Comparison of ENCODE assay signal across 14 cellular contexts in the genomic region with DNA sequence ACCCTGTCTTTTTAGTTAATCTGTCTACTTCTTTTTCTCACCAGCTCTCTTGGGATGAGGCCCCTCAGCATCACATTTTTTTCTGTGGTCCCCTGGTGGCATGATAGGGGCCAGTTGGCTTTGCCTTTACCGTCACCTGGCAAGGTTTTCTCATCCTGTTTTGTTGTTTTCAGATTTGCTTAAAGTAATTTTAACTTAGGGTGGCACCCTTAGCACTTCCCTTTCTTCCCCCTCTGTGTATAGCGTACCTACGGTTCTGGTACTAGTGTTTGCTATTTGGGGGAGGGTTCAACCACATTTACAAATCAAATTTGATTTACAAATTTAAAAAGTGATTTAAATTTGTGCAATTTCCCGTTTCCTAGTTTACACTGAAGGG. TPM values are rescaled to one million over a fixed set of nuclear protein-coding genes. Genes with fewer than 3 reads are reported as not detected.
DNase-seq lines count a peak whose midpoint lies in the region; ATAC-seq and TF ChIP-seq lines count a peak whose summit lies in the region.
"Had no signal": no experiment of that assay in that cellular context is flagged by ENCODE, and none has a peak within 500 bp of the region (broad histone marks: within the 10 kb centered on the region; RNA-seq: fewer than 3 reads in every experiment).

No MANE protein-coding gene starts in this region.

- H3K27me3 Mint-ChIP-seq in CD8-positive, alpha-beta memory T cell, result no peaks in the 10 kb centered on the region
- H3K27me3 Mint-ChIP-seq in activated T-helper 17 cell treated with anti-CD3 and anti-CD28 coated beads, Interleukin-2, amount 50 U/mL, for 72 hours, result no peaks in the 10 kb centered on the region
- no peaks in the 10 kb centered on the region for H3K27me3 Mint-ChIP-seq in activated CD8-positive, alpha-beta T cell treated with anti-CD3 and anti-CD28 coated beads for 36 hours
- no peaks in the 10 kb centered on the region for H3K27me3 Mint-ChIP-seq in MCF 10A (ENCODE audit: insufficient read depth, unreplicated experiment)

- CTCF ChIA-PET in CD8-positive, alpha-beta memory T cell (lab: Charles Lee), result no interaction called here
- CTCF ChIA-PET in activated CD8-positive, alpha-beta T cell treated with anti-CD3 and anti-CD28 coated beads for 36 hours (lab: Charles Lee), result no interaction called here
- CTCF ChIA-PET in MCF 10A (lab: Yijun Ruan, JAX), result no interaction called here

- H3K4me3 ChIP-seq in CD8-positive, alpha-beta memory T cell (ENCODE audit: low read length), result no peak overlapping the region
- H3K4me3 ChIP-seq: colonic mucosa had no signal

- no peak overlapping the region for H3K27ac ChIP-seq in CD8-positive, alpha-beta memory T cell (ENCODE audit: low read depth, low read length)
- H3K27ac ChIP-seq: colonic mucosa had no signal

- peak; percentile 52 for ATAC-seq in GM18861 (IDR thresholded peaks at IDR 0.05; ENCODE audit: unreplicated experiment)
- ATAC-seq in HG02678 (IDR thresholded peaks at IDR 0.05; ENCODE audit: unreplicated experiment), result peak; percentile 52
- no peak for ATAC-seq in activated T-helper 17 cell treated with anti-CD3 and anti-CD28 coated beads, Interleukin-2, amount 50 U/mL, for 72 hours (replicated peaks)
- no peak for ATAC-seq in activated CD8-positive, alpha-beta T cell treated with anti-CD3 and anti-CD28 coated beads for 36 hours
- ATAC-seq in esophagus mucosa, result no peak
- ATAC-seq: HCT116, sciatic nerve had no signal

- no peak for DNase-seq in CD8-positive, alpha-beta memory T cell
- no peak for DNase-seq in activated CD8-positive, alpha-beta T cell treated with anti-CD3 and anti-CD28 coated beads for 36 hours
- no peak for DNase-seq in HCEC 1CT
- no peak for DNase-seq in MCF 10A (ENCODE audit: unreplicated experiment)
- DNase-seq: C1 segment of cervical spinal cord, colonic mucosa, NCI-H524 had no signal

- no peaks in the 10 kb centered on the region for H3K9me3 Mint-ChIP-seq in CD8-positive, alpha-beta memory T cell
- H3K9me3 Mint-ChIP-seq in activated T-helper 17 cell treated with anti-CD3 and anti-CD28 coated beads, Interleukin-2, amount 50 U/mL, for 72 hours, result no peaks in the 10 kb centered on the region
- H3K9me3 Mint-ChIP-seq in activated CD8-positive, alpha-beta T cell treated with anti-CD3 and anti-CD28 coated beads for 36 hours, result no peaks in the 10 kb centered on the region
- H3K9me3 Mint-ChIP-seq in MCF 10A (ENCODE audit: unreplicated experiment), result no peaks in the 10 kb centered on the region
- H3K9me3 Mint-ChIP-seq: neural crest cell had no signal

- H3K4me1 ChIP-seq in CD8-positive, alpha-beta memory T cell (ENCODE audit: insufficient read depth, low read length), result peaks cover 5% of the 10 kb centered on the region
- H3K4me1 ChIP-seq: colonic mucosa had no signal

- TF ChIP-seq CTCF in activated CD8-positive, alpha-beta T cell treated with anti-CD3 and anti-CD28 coated beads for 36 hours (IDR thresholded peaks at IDR 0.05), result no peak
- TF ChIP-seq CTCF in MCF 10A (IDR thresholded peaks at IDR 0.05; ENCODE audit: unreplicated experiment), result no peak

- H3K27me3 ChIP-seq in CD8-positive, alpha-beta memory T cell (ENCODE audit: insufficient read depth, low read length, poor library complexity, severe bottlenecking), result no peaks in the 10 kb centered on the region
- H3K27me3 ChIP-seq: colonic mucosa had no signal

- peaks cover 17 to 68% (median 25%) of the 10 kb centered on the region in 3 donors for H3K36me3 Mint-ChIP-seq in CD8-positive, alpha-beta memory T cell
- peaks cover 76% of the 10 kb centered on the region for H3K36me3 Mint-ChIP-seq in activated T-helper 17 cell treated with anti-CD3 and anti-CD28 coated beads, Interleukin-2, amount 50 U/mL, for 72 hours (ENCODE audit: low read depth)
- H3K36me3 Mint-ChIP-seq in activated CD8-positive, alpha-beta T cell treated with anti-CD3 and anti-CD28 coated beads for 36 hours (ENCODE audit: low read depth), result peaks cover 33% of the 10 kb centered on the region
- H3K36me3 Mint-ChIP-seq in MCF 10A (ENCODE audit: insufficient read depth, unreplicated experiment), result peaks cover 78% of the 10 kb centered on the region

- H3K4me3 Mint-ChIP-seq in CD8-positive, alpha-beta memory T cell, result peak overlapping the region in 3 of 7 donors; percentile 2 to 11 (median 4)
- H3K4me3 Mint-ChIP-seq in activated T-helper 17 cell treated with anti-CD3 and anti-CD28 coated beads, Interleukin-2, amount 50 U/mL, for 72 hours, result peak overlapping the region; percentile 8
- no peak overlapping the region for H3K4me3 Mint-ChIP-seq in activated CD8-positive, alpha-beta T cell treated with anti-CD3 and anti-CD28 coated beads for 36 hours
- no peak overlapping the region for H3K4me3 Mint-ChIP-seq in MCF 10A (ENCODE audit: unreplicated experiment)
- H3K4me3 Mint-ChIP-seq: neural crest cell had no signal

- POLR2A ChIA-PET in CD8-positive, alpha-beta memory T cell (lab: Charles Lee), result no interaction called here
- POLR2A ChIA-PET in activated CD8-positive, alpha-beta T cell treated with anti-CD3 and anti-CD28 coated beads for 36 hours (lab: Charles Lee), result no interaction called here
- POLR2A ChIA-PET in MCF 10A (lab: Yijun Ruan, JAX), result no interaction called here

- intact Hi-C loops in activated CD8-positive, alpha-beta T cell treated with anti-CD3 and anti-CD28 coated beads for 36 hours (cut with micrococcal nuclease), result no loop called here
- intact Hi-C loops in MCF 10A (cut with micrococcal nuclease), result no loop called here

- peak overlapping the region; percentile 19 to 86 (median 66) for H3K27ac Mint-ChIP-seq in CD8-positive, alpha-beta memory T cell
- peak overlapping the region; percentile 59 for H3K27ac Mint-ChIP-seq in activated T-helper 17 cell treated with anti-CD3 and anti-CD28 coated beads, Interleukin-2, amount 50 U/mL, for 72 hours
- H3K27ac Mint-ChIP-seq in activated CD8-positive, alpha-beta T cell treated with anti-CD3 and anti-CD28 coated beads for 36 hours, result no peak overlapping the region
- H3K27ac Mint-ChIP-seq in MCF 10A (ENCODE audit: low read depth, unreplicated experiment), result no peak overlapping the region

- peaks cover 5% of the 10 kb centered on the region for H3K36me3 ChIP-seq in CD8-positive, alpha-beta memory T cell (ENCODE audit: insufficient read depth, low read length)
- H3K36me3 ChIP-seq: colonic mucosa had no signal

- H3K4me1 Mint-ChIP-seq in CD8-positive, alpha-beta memory T cell, result peaks cover 33 to 52% (median 51%) of the 10 kb centered on the region in 3 donors
- peaks cover 36% of the 10 kb centered on the region for H3K4me1 Mint-ChIP-seq in activated T-helper 17 cell treated with anti-CD3 and anti-CD28 coated beads, Interleukin-2, amount 50 U/mL, for 72 hours
- peaks cover 27% of the 10 kb centered on the region for H3K4me1 Mint-ChIP-seq in activated CD8-positive, alpha-beta T cell treated with anti-CD3 and anti-CD28 coated beads for 36 hours (ENCODE audit: low read depth)
- peaks cover 20% of the 10 kb centered on the region for H3K4me1 Mint-ChIP-seq in MCF 10A (ENCODE audit: insufficient read depth, unreplicated experiment)

- no TSS peak for BruUV-seq in MCF 10A (replicated peaks; lab: Mats Ljungman, UMichigan)

- H3K9me3 ChIP-seq in CD8-positive, alpha-beta memory T cell (ENCODE audit: low read length), result no peaks in the 10 kb centered on the region
- H3K9me3 ChIP-seq: colonic mucosa had no signal

RNA-seq across cellular contexts. Expression of a gene that starts 35.7 kb away (rescaled TPM):
- 100 to 1,000 TPM; 162 to 163 TPM for total RNA-seq in CD8-positive, alpha-beta memory T cell
- polyA plus RNA-seq in CD8-positive, alpha-beta memory T cell, result 71.4 TPM
- 100 to 1,000 TPM; 199 to 209 TPM for total RNA-seq in activated T-helper 17 cell treated with anti-CD3 and anti-CD28 coated beads, Interleukin-2, amount 50 U/mL, for 72 hours
- 100 to 1,000 TPM; 139 to 146 TPM for total RNA-seq in activated CD8-positive, alpha-beta T cell treated with anti-CD3 and anti-CD28 coated beads for 36 hours
- 251 TPM for total RNA-seq in esophagus mucosa
- total RNA-seq in MCF 10A (2022), result 286 and 304 TPM in 2 replicates

Comparison
In these comparisons a context has a peak if more than half of its experiments do, and no peak if none do; other contexts are left out.
1. H3K27ac Mint-ChIP-seq: peak in CD8-positive, alpha-beta memory T cell (8 of 8) and activated T-helper 17 cell treated with anti-CD3 and anti-CD28 coated beads, Interleukin-2, amount 50 U/mL, for 72 hours (single experiment); none in activated CD8-positive, alpha-beta T cell treated with anti-CD3 and anti-CD28 coated beads for 36 hours (single experiment) and MCF 10A (single experiment).
2. ATAC-seq: peak in GM18861 (single experiment) and HG02678 (single experiment); none in activated T-helper 17 cell treated with anti-CD3 and anti-CD28 coated beads, Interleukin-2, amount 50 U/mL, for 72 hours (single experiment), activated CD8-positive, alpha-beta T cell treated with anti-CD3 and anti-CD28 coated beads for 36 hours (single experiment) and esophagus mucosa (single experiment).